Comparison of ENCODE assay signal across 31 cellular contexts in genomic region chr1:85553416-85553815, GRCh38. TPM values are rescaled to one million over a fixed set of nuclear protein-coding genes. Genes with fewer than 3 reads are reported as not detected.
DNase-seq lines count a peak whose midpoint lies in the region; ATAC-seq, FAIRE-seq and TF ChIP-seq lines count a peak whose summit lies in the region.
"Had no signal": no experiment of that assay in that cellular context is flagged by ENCODE, and none has a peak within 500 bp of the region (broad histone marks: within the 10 kb centered on the region; RNA-seq: fewer than 3 reads in every experiment).

No MANE protein-coding gene starts in this region.

- TF ChIP-seq CTCF in astrocyte (IDR thresholded peaks at IDR 0.05; ENCODE audit: insufficient read depth, low read depth, low read length): no peak
- no peak for TF ChIP-seq CTCF in smooth muscle cell (IDR thresholded peaks at IDR 0.05; ENCODE audit: borderline replicate concordance, insufficient read depth, poor library complexity, severe bottlenecking)

- H4K20me1 ChIP-seq in astrocyte (ENCODE audit: insufficient read depth, low read length) (peaks cover 90% of the 10 kb centered on the region), smooth muscle cell (ENCODE audit: low read depth) (peaks cover 51% of the 10 kb centered on the region)

- TF ChIP-seq POLR2A in GM12891 (IDR thresholded peaks at IDR 0.05; ENCODE audit: low read depth, low read length): no peak

- H3K4me1 ChIP-seq in astrocyte (ENCODE audit: insufficient read depth, low read length) (peaks cover 47% of the 10 kb centered on the region), muscle layer of duodenum (ENCODE audit: control insufficient read depth in 1 of 2, insufficient read depth in 2 of 2, low read length in 2 of 2) (peaks cover 3 to 36% of the 10 kb centered on the region in 2 donors), smooth muscle cell (ENCODE audit: low read depth) (peaks cover 24% of the 10 kb centered on the region)
- H3K4me1 ChIP-seq: breast epithelium had no signal

- ATAC-seq in HG03565 (IDR thresholded peaks at IDR 0.05; ENCODE audit: unreplicated experiment) (no peak), GM21717 (IDR thresholded peaks at IDR 0.05; ENCODE audit: unreplicated experiment) (no peak)
- ATAC-seq: activated naive CD8-positive, alpha-beta T cell treated with anti-CD3 and anti-CD28 coated beads, Interleukin-2, amount 50 U/mL, for 24 hours; K562; left lung; stimulated activated naive CD8-positive, alpha-beta T cell treated with anti-CD3 and anti-CD28 coated beads, Interleukin-15, Interleukin-2, amounts not matched to agents 100 U/mL and 50 U/mL, for 24 hours; WTC11 had no signal

- H3K4me3 ChIP-seq in astrocyte (ENCODE audit: insufficient read depth, low read depth, low read length) (no peak overlapping the region), muscle layer of duodenum (ENCODE audit: low read depth in 1 of 2, low read length in 2 of 2) (no peak overlapping the region), smooth muscle cell (no peak overlapping the region)
- H3K4me3 ChIP-seq: breast epithelium, coronary artery, K562, left lung, neural progenitor cell, SK-N-MC, tibial nerve had no signal

- peaks cover 15% of the 10 kb centered on the region for H3F3A ChIP-seq in smooth muscle cell (ENCODE audit: low read depth)

- H3K4me3 Mint-ChIP-seq in astrocyte (ENCODE audit: unreplicated experiment): no peak overlapping the region
- H3K4me3 Mint-ChIP-seq: activated CD4-positive, alpha-beta memory T cell treated with anti-CD3 and anti-CD28 coated beads for 36 hours; activated naive CD8-positive, alpha-beta T cell treated with anti-CD3 and anti-CD28 coated beads, Interleukin-2, amount 50 U/mL, for 24 hours; endodermal cell; H9; neural progenitor cell; T-helper 2 cell treated with Interferon-gamma antibody and Interleukin-4, amounts not matched to agents 5 μg/mL and 100 μg/mL, for 36 hours; WTC11 had no signal

- H3K27me3 ChIP-seq in astrocyte (ENCODE audit: insufficient read depth, low read length) (no peaks in the 10 kb centered on the region), muscle layer of duodenum (ENCODE audit: low read depth, low read length) (no peaks in the 10 kb centered on the region), smooth muscle cell (ENCODE audit: low read depth) (no peaks in the 10 kb centered on the region)
- H3K27me3 ChIP-seq: breast epithelium, left lung, neural progenitor cell, tibial nerve had no signal

- H3K4me2 ChIP-seq in astrocyte (ENCODE audit: low read length) (no peak overlapping the region), smooth muscle cell (no peak overlapping the region)

- H3K79me2 ChIP-seq in astrocyte (ENCODE audit: insufficient read depth, low read length): peaks cover 99% of the 10 kb centered on the region
- H3K79me2 ChIP-seq in smooth muscle cell (ENCODE audit: low read depth): peaks cover 49% of the 10 kb centered on the region

- no peaks in the 10 kb centered on the region for H3K9me3 Mint-ChIP-seq in astrocyte (ENCODE audit: unreplicated experiment)
- H3K9me3 Mint-ChIP-seq: activated CD4-positive, alpha-beta memory T cell treated with anti-CD3 and anti-CD28 coated beads for 36 hours; activated naive CD8-positive, alpha-beta T cell treated with anti-CD3 and anti-CD28 coated beads, Interleukin-2, amount 50 U/mL, for 24 hours; endodermal cell; neural progenitor cell; T-helper 2 cell treated with Interferon-gamma antibody and Interleukin-4, amounts not matched to agents 5 μg/mL and 100 μg/mL, for 36 hours had no signal

- H3K9ac ChIP-seq in astrocyte (ENCODE audit: low read length) (no peak overlapping the region), smooth muscle cell (ENCODE audit: low read depth) (no peak overlapping the region)
- H3K9ac ChIP-seq: neural progenitor cell had no signal

- peak overlapping the region; percentile 81 for H3K27ac Mint-ChIP-seq in astrocyte (ENCODE audit: unreplicated experiment)
- H3K27ac Mint-ChIP-seq: activated CD4-positive, alpha-beta memory T cell treated with anti-CD3 and anti-CD28 coated beads for 36 hours; activated naive CD8-positive, alpha-beta T cell treated with anti-CD3 and anti-CD28 coated beads, Interleukin-2, amount 50 U/mL, for 24 hours; endodermal cell; H9; T-helper 2 cell treated with Interferon-gamma antibody and Interleukin-4, amounts not matched to agents 5 μg/mL and 100 μg/mL, for 36 hours; WTC11 had no signal

- H3K27me3 Mint-ChIP-seq in astrocyte (ENCODE audit: low read depth, unreplicated experiment): no peaks in the 10 kb centered on the region

- H3K36me3 ChIP-seq in astrocyte (ENCODE audit: insufficient read depth, low read length): peaks cover 4% of the 10 kb centered on the region
- no peaks in the 10 kb centered on the region for H3K36me3 ChIP-seq in muscle layer of duodenum (ENCODE audit: control insufficient read depth in 1 of 2, insufficient read depth in 2 of 2, low read length in 2 of 2)
- H3K36me3 ChIP-seq in smooth muscle cell (ENCODE audit: low read depth): peaks cover 4% of the 10 kb centered on the region
- H3K36me3 ChIP-seq: breast epithelium, left lung, neural progenitor cell, tibial nerve had no signal

- FAIRE-seq in astrocyte (lab: Jason Lieb, UNC): no peak
- FAIRE-seq in GM12891 (lab: Jason Lieb, UNC): no peak
- no peak for FAIRE-seq in HTR-8/SVneo (lab: Jason Lieb, UNC)
- FAIRE-seq: K562 had no signal

- DNase-seq in EH (ENCODE audit: low read depth) (peak; percentile 53), astrocyte (ENCODE audit: low read depth) (no peak), smooth muscle cell (lab: John Stamatoyannopoulos, UW; ENCODE audit: unreplicated experiment) (no peak), GM12891 (ENCODE audit: insufficient read length, low spot score) (no peak), HTR-8/SVneo (ENCODE audit: insufficient read length, low spot score) (no peak)
- DNase-seq: activated CD4-positive, alpha-beta memory T cell treated with anti-CD3 and anti-CD28 coated beads for 36 hours; activated effector memory CD4-positive, alpha-beta T cell treated with anti-CD3 and anti-CD28 coated beads, Interleukin-2, amount 50 U/mL, for 16 hours; activated naive CD8-positive, alpha-beta T cell treated with anti-CD3 and anti-CD28 coated beads, Interleukin-2, amount 50 U/mL, for 24 hours; activated T-cell treated with anti-CD3 and anti-CD28 coated beads for 4 hours; C1 segment of cervical spinal cord; Calu3; endodermal cell; H9; head of caudate nucleus; left lung; NCI-H1436; NCI-H2107; NCI-H510A; stimulated activated CD4-positive, alpha-beta T cell treated with anti-CD3 and anti-CD28 coated beads, Interleukin-4, amount 100 ng/mL, for 24 hours; stimulated activated naive CD8-positive, alpha-beta T cell treated with anti-CD3 and anti-CD28 coated beads, Interleukin-15, Interleukin-2, amounts not matched to agents 100 U/mL and 50 U/mL, for 24 hours had no signal

- H3K4me1 Mint-ChIP-seq in astrocyte (ENCODE audit: low read depth, unreplicated experiment): peaks cover 77% of the 10 kb centered on the region
- H3K4me1 Mint-ChIP-seq: activated naive CD8-positive, alpha-beta T cell treated with anti-CD3 and anti-CD28 coated beads, Interleukin-2, amount 50 U/mL, for 24 hours had no signal

- peaks cover 20% of the 10 kb centered on the region for H3K36me3 Mint-ChIP-seq in astrocyte (ENCODE audit: low read depth, unreplicated experiment)
- H3K36me3 Mint-ChIP-seq: activated CD4-positive, alpha-beta memory T cell treated with anti-CD3 and anti-CD28 coated beads for 36 hours; WTC11 had no signal

- no peaks in the 10 kb centered on the region for H3K9me3 ChIP-seq in astrocyte (ENCODE audit: insufficient read depth, low read depth, low read length)
- no peaks in the 10 kb centered on the region for H3K9me3 ChIP-seq in muscle layer of duodenum (ENCODE audit: control insufficient read depth in 1 of 2, low read length in 2 of 2)
- H3K9me3 ChIP-seq in smooth muscle cell (replicated peaks; ENCODE audit: low read depth): no peaks in the 10 kb centered on the region
- H3K9me3 ChIP-seq: breast epithelium, left lung, tibial nerve had no signal

- H2AFZ ChIP-seq in astrocyte (ENCODE audit: low read depth, low read length) (no peak overlapping the region), smooth muscle cell (ENCODE audit: low read depth) (no peak overlapping the region)

- no peak overlapping the region for H3K27ac ChIP-seq in astrocyte (ENCODE audit: low read depth, low read length)
- H3K27ac ChIP-seq in muscle layer of duodenum (ENCODE audit: low read length): peak overlapping the region; percentile 59
- H3K27ac ChIP-seq in smooth muscle cell (ENCODE audit: low read depth): peak overlapping the region; percentile 72
- H3K27ac ChIP-seq: breast epithelium, left lung, neural progenitor cell, SK-N-MC, tibial nerve had no signal

TF ChIP-seq in GM12891, 5 proteins besides CTCF, POLR2A, EP300 and RAD21:
- TF ChIP-seq POLR2AphosphoS5 (IDR thresholded peaks at IDR 0.05; ENCODE audit: low read depth, low read length) (no peak), PAX5 (IDR thresholded peaks at IDR 0.05; ENCODE audit: insufficient read depth, low read length, severe bottlenecking) (no peak), POU2F2 (IDR thresholded peaks at IDR 0.05; ENCODE audit: low read depth, low read length) (no peak), SPI1 (IDR thresholded peaks at IDR 0.05; ENCODE audit: low read depth, low read length) (no peak), TAF1 (IDR thresholded peaks at IDR 0.05; ENCODE audit: low read depth, low read length) (no peak)

RNA-seq across cellular contexts. Expression of gene CCN1, which starts 27.1 kb away (rescaled TPM):
- total RNA-seq in astrocyte (624 and 672 TPM in 2 replicates), smooth muscle cell (440 and 450 TPM in 2 replicates)
- 1,412 and 1,766 TPM in 2 replicates for polyA plus RNA-seq in smooth muscle cell
- 0.06 TPM for polyA plus RNA-seq in GM12891 (2012; ENCODE audit: low read depth, missing spikeins)
- total RNA-seq: activated CD4-positive, alpha-beta memory T cell treated with anti-CD3 and anti-CD28 coated beads for 36 hours had no signal
